ENCODE assay signal across 1 cellular context in genomic region chr16:85420501-85421337, GRCh38.
A peak's percentile ranks its signal among the peaks of the same experiment; 100 is the strongest.
TF ChIP-seq lines count a peak whose summit lies in the region.

No MANE protein-coding gene starts in this region.

TF ChIP-seq in HepG2, 621 proteins besides CTCF, POLR2A, EP300 and RAD21 (continued from another document and continues in another):
- TF ChIP-seq ZNF138 (CRISPR knock-in tag; IDR thresholded peaks at IDR 0.05; ENCODE audit: low read depth) (no peak), SKIL (CRISPR knock-in tag; IDR thresholded peaks at IDR 0.05; ENCODE audit: borderline replicate concordance) (no peak), ZBTB21 (CRISPR knock-in tag; IDR thresholded peaks at IDR 0.05) (no peak), TCF7 (IDR thresholded peaks at IDR 0.05; ENCODE audit: low read depth) (no peak), MIXL1 (CRISPR knock-in tag; IDR thresholded peaks at IDR 0.05) (0 out of 2 replicates have a peak, but pooled peaks have one; percentile 70), LRRFIP1 (CRISPR knock-in tag; conservative IDR thresholded peaks at IDR 0.05) (no peak), MZF1 (CRISPR knock-in tag; IDR thresholded peaks at IDR 0.05; ENCODE audit: borderline replicate concordance) (0 out of 2 replicates have a peak, but pooled peaks have one; percentile 63), ZNF878 (CRISPR knock-in tag; IDR thresholded peaks at IDR 0.05) (no peak), SNAPC5 (CRISPR knock-in tag; IDR thresholded peaks at IDR 0.05; ENCODE audit: borderline replicate concordance) (no peak), TBX3 (IDR thresholded peaks at IDR 0.05; ENCODE audit: borderline replicate concordance) (0 out of 2 replicates have a peak, but pooled peaks have one; percentile 18), NCOR1 (IDR thresholded peaks at IDR 0.05; ENCODE audit: borderline replicate concordance, low read length) (peak; percentile 30; the same call in 1 of the 2 replicates), BHLHE40 (IDR thresholded peaks at IDR 0.05; ENCODE audit: low read length) (peak; percentile 89), TARDBP (CRISPR knock-in tag; IDR thresholded peaks at IDR 0.05) (peak; percentile 96), ZNF670 (CRISPR knock-in tag; IDR thresholded peaks at IDR 0.05; ENCODE audit: borderline replicate concordance) (peak; percentile 92; the same call in 1 of the 2 replicates), SP4 (CRISPR knock-in tag; IDR thresholded peaks at IDR 0.05) (no peak; the same call in 1 of the 2 replicates), THAP9 (CRISPR knock-in tag; IDR thresholded peaks at IDR 0.05; ENCODE audit: borderline replicate concordance) (0 out of 2 replicates have a peak, but pooled peaks have one; percentile 44), MXD1 (CRISPR knock-in tag; IDR thresholded peaks at IDR 0.05) (peak; percentile 68; the same call in 1 of the 2 replicates), ZNF510 (CRISPR knock-in tag; IDR thresholded peaks at IDR 0.05; ENCODE audit: low read depth) (no peak), RAD51 (IDR thresholded peaks at IDR 0.05; ENCODE audit: borderline replicate concordance) (peak; percentile 57; the same call in 1 of the 2 replicates), YEATS2 (CRISPR knock-in tag; IDR thresholded peaks at IDR 0.05; ENCODE audit: borderline replicate concordance) (peak; percentile 37; the same call in 1 of the 2 replicates), GATAD2A (CRISPR knock-in tag; IDR thresholded peaks at IDR 0.05) (0 out of 2 replicates have a peak, but pooled peaks have one; percentile 24), ZNF205 (CRISPR knock-in tag; IDR thresholded peaks at IDR 0.05) (no peak), XRCC5 (optimal IDR thresholded peaks at IDR 0.05; ENCODE audit: low read length) (peak; percentile 99), TBL1XR1 (IDR thresholded peaks at IDR 0.05; ENCODE audit: borderline replicate concordance, low read length, partially characterized antibody) (peak; percentile 13), NR2F2 (IDR thresholded peaks at IDR 0.05; ENCODE audit: borderline replicate concordance, low read depth) (no peak), ZNF772 (CRISPR knock-in tag; IDR thresholded peaks at IDR 0.05) (peak; percentile 33; the same call in 1 of the 2 replicates), KDM5A (IDR thresholded peaks at IDR 0.05; ENCODE audit: borderline replicate concordance, low read length) (no peak), ZNF292 (CRISPR knock-in tag; IDR thresholded peaks at IDR 0.05; ENCODE audit: borderline replicate concordance, low read depth) (peak; percentile 32; the same call in 1 of the 2 replicates), LBX2 (CRISPR knock-in tag; IDR thresholded peaks at IDR 0.05; ENCODE audit: borderline replicate concordance) (no peak), JARID2 (CRISPR knock-in tag; IDR thresholded peaks at IDR 0.05; ENCODE audit: insufficient replicate concordance) (no peak), ZNF274 (CRISPR knock-in tag; IDR thresholded peaks at IDR 0.05) (peak; percentile 93), TRIM24 (CRISPR knock-in tag; IDR thresholded peaks at IDR 0.05) (no peak), HDAC2 (CRISPR knock-in tag; IDR thresholded peaks at IDR 0.05) (peak; percentile 72; the same call in 1 of the 2 replicates), ATF5 (CRISPR knock-in tag; IDR thresholded peaks at IDR 0.05; ENCODE audit: low read depth) (no peak), ZNF7 (CRISPR knock-in tag; IDR thresholded peaks at IDR 0.05) (0 out of 2 replicates have a peak, but pooled peaks have one; percentile 0), MBD4 (IDR thresholded peaks at IDR 0.05; ENCODE audit: borderline replicate concordance, low read length) (no peak), PPARG (CRISPR knock-in tag; conservative IDR thresholded peaks at IDR 0.05) (peak; percentile 73; the same call in 1 of the 2 replicates), MED1 (CRISPR knock-in tag; IDR thresholded peaks at IDR 0.05) (peak; percentile 63), NFKB2 (CRISPR knock-in tag; IDR thresholded peaks at IDR 0.05; ENCODE audit: borderline replicate concordance) (0 out of 2 replicates have a peak, but pooled peaks have one; percentile 43), NCOA2 (CRISPR knock-in tag; IDR thresholded peaks at IDR 0.05) (no peak; the same call in 1 of the 2 replicates)
- TF ChIP-seq, protein P1, sequence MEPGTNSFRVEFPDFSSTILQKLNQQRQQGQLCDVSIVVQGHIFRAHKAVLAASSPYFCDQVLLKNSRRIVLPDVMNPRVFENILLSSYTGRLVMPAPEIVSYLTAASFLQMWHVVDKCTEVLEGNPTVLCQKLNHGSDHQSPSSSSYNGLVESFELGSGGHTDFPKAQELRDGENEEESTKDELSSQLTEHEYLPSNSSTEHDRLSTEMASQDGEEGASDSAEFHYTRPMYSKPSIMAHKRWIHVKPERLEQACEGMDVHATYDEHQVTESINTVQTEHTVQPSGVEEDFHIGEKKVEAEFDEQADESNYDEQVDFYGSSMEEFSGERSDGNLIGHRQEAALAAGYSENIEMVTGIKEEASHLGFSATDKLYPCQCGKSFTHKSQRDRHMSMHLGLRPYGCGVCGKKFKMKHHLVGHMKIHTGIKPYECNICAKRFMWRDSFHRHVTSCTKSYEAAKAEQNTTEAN (CRISPR knock-in tag; conservative IDR thresholded peaks at IDR 0.05) = no peak
- TF ChIP-seq, protein P2, sequence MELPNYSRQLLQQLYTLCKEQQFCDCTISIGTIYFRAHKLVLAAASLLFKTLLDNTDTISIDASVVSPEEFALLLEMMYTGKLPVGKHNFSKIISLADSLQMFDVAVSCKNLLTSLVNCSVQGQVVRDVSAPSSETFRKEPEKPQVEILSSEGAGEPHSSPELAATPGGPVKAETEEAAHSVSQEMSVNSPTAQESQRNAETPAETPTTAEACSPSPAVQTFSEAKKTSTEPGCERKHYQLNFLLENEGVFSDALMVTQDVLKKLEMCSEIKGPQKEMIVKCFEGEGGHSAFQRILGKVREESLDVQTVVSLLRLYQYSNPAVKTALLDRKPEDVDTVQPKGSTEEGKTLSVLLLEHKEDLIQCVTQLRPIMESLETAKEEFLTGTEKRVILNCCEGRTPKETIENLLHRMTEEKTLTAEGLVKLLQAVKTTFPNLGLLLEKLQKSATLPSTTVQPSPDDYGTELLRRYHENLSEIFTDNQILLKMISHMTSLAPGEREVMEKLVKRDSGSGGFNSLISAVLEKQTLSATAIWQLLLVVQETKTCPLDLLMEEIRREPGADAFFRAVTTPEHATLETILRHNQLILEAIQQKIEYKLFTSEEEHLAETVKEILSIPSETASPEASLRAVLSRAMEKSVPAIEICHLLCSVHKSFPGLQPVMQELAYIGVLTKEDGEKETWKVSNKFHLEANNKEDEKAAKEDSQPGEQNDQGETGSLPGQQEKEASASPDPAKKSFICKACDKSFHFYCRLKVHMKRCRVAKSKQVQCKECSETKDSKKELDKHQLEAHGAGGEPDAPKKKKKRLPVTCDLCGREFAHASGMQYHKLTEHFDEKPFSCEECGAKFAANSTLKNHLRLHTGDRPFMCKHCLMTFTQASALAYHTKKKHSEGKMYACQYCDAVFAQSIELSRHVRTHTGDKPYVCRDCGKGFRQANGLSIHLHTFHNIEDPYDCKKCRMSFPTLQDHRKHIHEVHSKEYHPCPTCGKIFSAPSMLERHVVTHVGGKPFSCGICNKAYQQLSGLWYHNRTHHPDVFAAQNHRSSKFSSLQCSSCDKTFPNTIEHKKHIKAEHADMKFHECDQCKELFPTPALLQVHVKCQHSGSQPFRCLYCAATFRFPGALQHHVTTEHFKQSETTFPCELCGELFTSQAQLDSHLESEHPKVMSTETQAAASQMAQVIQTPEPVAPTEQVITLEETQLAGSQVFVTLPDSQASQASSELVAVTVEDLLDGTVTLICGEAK (IDR thresholded peaks at IDR 0.05) = no peak
- TF ChIP-seq, protein P2 (CRISPR knock-in tag; IDR thresholded peaks at IDR 0.05) = no peak; the same call in 1 of the 2 replicates
